11 cellular contexts compared by ENCODE assay signal in genomic region chr3:119359476-119359998, GRCh38.
DNase-seq lines count a peak whose midpoint lies in the region; ATAC-seq, FAIRE-seq and TF ChIP-seq lines count a peak whose summit lies in the region.
"Had no signal": no experiment of that assay in that cellular context is flagged by ENCODE, and none has a peak within 500 bp of the region (broad histone marks: within the 10 kb centered on the region; RNA-seq: fewer than 3 reads in every experiment).

No MANE protein-coding gene starts in this region.

- DNase-seq in hepatocyte (ENCODE audit: low spot score): no peak
- DNase-seq in amniotic stem cell (lab: John Stamatoyannopoulos, UW): no peak
- DNase-seq in urothelium cell line (ENCODE audit: low spot score): no peak
- no peak for DNase-seq in NCI-H82 (lab: John Stamatoyannopoulos, UW)
- DNase-seq: activated naive CD4-positive, alpha-beta T cell treated with Interleukin-2 at 50 U/mL for 16 hours; CD4-positive, CD25-positive, alpha-beta regulatory T cell; NCI-H1092 had no signal

- H3K4me1 ChIP-seq in DOHH2 (ENCODE audit: control insufficient read depth, low read length): peaks cover 11% of the 10 kb centered on the region
- peaks cover 13% of the 10 kb centered on the region for H3K4me1 ChIP-seq in hepatocyte (ENCODE audit: insufficient read depth)

- no peak overlapping the region for H2AFZ ChIP-seq in hepatocyte

- H3K4me2 ChIP-seq in DOHH2 (ENCODE audit: low read length) (peak overlapping the region; percentile 43), hepatocyte (peak overlapping the region; percentile 43)

- H4K20me1 ChIP-seq in DOHH2 (ENCODE audit: control insufficient read depth, insufficient read depth, low read depth, low read length) (no peaks in the 10 kb centered on the region), hepatocyte (ENCODE audit: insufficient read depth, poor library complexity, severe bottlenecking) (no peaks in the 10 kb centered on the region)

- H3K4me3 ChIP-seq in DOHH2 (ENCODE audit: low read length): peak overlapping the region; percentile 27; the same call in 1 of the 2 replicates
- H3K4me3 ChIP-seq in hepatocyte: no peak overlapping the region

- peaks cover 15% of the 10 kb centered on the region for H3K27me3 ChIP-seq in DOHH2 (ENCODE audit: control insufficient read depth, low read length)
- no peaks in the 10 kb centered on the region for H3K27me3 ChIP-seq in hepatocyte

- TF ChIP-seq CTCF in DOHH2 (IDR thresholded peaks at IDR 0.05; ENCODE audit: low read depth, low read length, poor library complexity, severe bottlenecking) (no peak), hepatocyte (IDR thresholded peaks at IDR 0.05; ENCODE audit: poor library complexity) (no peak)

- H3K9me2 ChIP-seq in DOHH2 (replicated peaks; ENCODE audit: control insufficient read depth, low read length): no peaks in the 10 kb centered on the region
- no peaks in the 10 kb centered on the region for H3K9me2 ChIP-seq in hepatocyte (replicated peaks; ENCODE audit: insufficient read depth)

- H3K27ac ChIP-seq in DOHH2 (ENCODE audit: low read depth, low read length) (no peak overlapping the region), hepatocyte (peak overlapping the region; percentile 34)

- no peak for FAIRE-seq in urothelium cell line (lab: Jason Lieb, UNC)

- WGBS in hepatocyte (ENCODE audit: low lambda C conversion rate, missing lambda C conversion rate): 51% methylated on average over 6 of the region's 6 CpGs

- H3K36me3 ChIP-seq in DOHH2 (ENCODE audit: control insufficient read depth, low read length) (no peaks in the 10 kb centered on the region), hepatocyte (replicated peaks; ENCODE audit: insufficient read depth, low read depth) (no peaks in the 10 kb centered on the region)

- H3F3A ChIP-seq in DOHH2 (ENCODE audit: control insufficient read depth, insufficient read depth): no peaks in the 10 kb centered on the region

- ATAC-seq in GM21526 (IDR thresholded peaks at IDR 0.05; ENCODE audit: low FRiP score, unreplicated experiment): peak; percentile 72
- peak; percentile 64 for ATAC-seq in HG03469 (IDR thresholded peaks at IDR 0.05; ENCODE audit: unreplicated experiment)
- ATAC-seq in GM19035 (IDR thresholded peaks at IDR 0.05; ENCODE audit: unreplicated experiment): no peak

- no peaks in the 10 kb centered on the region for H3K9me3 ChIP-seq in DOHH2 (ENCODE audit: control insufficient read depth, insufficient read depth, low read length)
- H3K9me3 ChIP-seq in hepatocyte (ENCODE audit: low read depth): no peaks in the 10 kb centered on the region

- H3K79me2 ChIP-seq in DOHH2 (ENCODE audit: control insufficient read depth, low read length): no peaks in the 10 kb centered on the region
- no peaks in the 10 kb centered on the region for H3K79me2 ChIP-seq in hepatocyte
